ENCODE assay signal across 23 cellular contexts in the genomic region with DNA sequence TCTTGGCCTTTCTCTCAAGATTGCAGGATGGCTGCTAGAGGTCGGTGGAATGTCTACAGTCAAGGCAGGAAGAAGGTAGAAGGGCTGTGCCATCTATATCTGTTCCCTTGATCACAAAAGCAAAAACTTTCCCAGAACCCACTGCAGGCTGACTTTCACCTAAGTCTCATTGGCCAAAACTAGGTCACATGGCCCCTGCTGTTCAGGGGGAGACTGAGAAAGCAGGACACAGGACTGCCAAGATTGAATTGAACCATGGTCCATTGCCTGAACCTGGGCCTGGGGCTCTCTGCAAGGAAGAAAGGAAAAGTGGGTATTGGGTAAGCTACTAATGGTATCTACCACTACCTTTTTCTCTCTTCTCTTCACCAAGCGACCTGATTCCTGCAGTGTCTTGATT. TPM values are rescaled to one million over a fixed set of nuclear protein-coding genes. Genes with fewer than 3 reads are reported as not detected.
DNase-seq lines count a peak whose midpoint lies in the region; ATAC-seq and TF ChIP-seq lines count a peak whose summit lies in the region.
"Had no signal": no experiment of that assay in that cellular context is flagged by ENCODE, and none has a peak within 500 bp of the region (broad histone marks: within the 10 kb centered on the region; RNA-seq: fewer than 3 reads in every experiment).

No MANE protein-coding gene starts in this region.

- intact Hi-C loops in cardiac septum (cut with DNase I), result no loop called here

- H3K27me3 ChIP-seq in mesendoderm (ENCODE audit: insufficient read depth, low read length, poor library complexity), result no peaks in the 10 kb centered on the region
- H3K27me3 ChIP-seq in parathyroid adenoma (ENCODE audit: control insufficient read depth, insufficient read depth, low read length), result no peaks in the 10 kb centered on the region
- H3K27me3 ChIP-seq: BE2C, BLaER1 had no signal

- H3K4me2 ChIP-seq in mesendoderm (ENCODE audit: low read length) (no peak overlapping the region), parathyroid adenoma (ENCODE audit: low read length) (peak overlapping the region; percentile 62)
- H3K4me2 ChIP-seq: BLaER1 had no signal

- no peak overlapping the region for H2AK5ac ChIP-seq in mesendoderm (ENCODE audit: low read length)

- no peak for TF ChIP-seq RAD21 in Ishikawa (IDR thresholded peaks at IDR 0.05; ENCODE audit: low read depth)

- no peaks in the 10 kb centered on the region for H3K79me1 ChIP-seq in mesendoderm (ENCODE audit: low read length)

- POLR2A ChIA-PET in WTC11 (lab: Charles Lee), result no interaction called here

- H3K9me3 ChIP-seq in parathyroid adenoma (ENCODE audit: control insufficient read depth, low read length), result no peaks in the 10 kb centered on the region
- H3K9me3 ChIP-seq: BE2C, BLaER1 had no signal

- H3K4me1 Mint-ChIP-seq in WTC11, result peaks cover 19% of the 10 kb centered on the region
- H3K4me1 Mint-ChIP-seq: CD14-positive monocyte; CD4-positive, alpha-beta memory T cell; CD4-positive, CD25-positive, alpha-beta regulatory T cell; CD8-positive, alpha-beta memory T cell had no signal

- peak overlapping the region; percentile 60 for H3K56ac ChIP-seq in mesendoderm (ENCODE audit: low read length)

- H3K4me3 Mint-ChIP-seq in WTC11, result no peak overlapping the region
- H3K4me3 Mint-ChIP-seq: CD14-positive monocyte; CD4-positive, alpha-beta memory T cell; CD4-positive, CD25-positive, alpha-beta regulatory T cell; CD8-positive, alpha-beta memory T cell had no signal

- H3K9me3 Mint-ChIP-seq in WTC11, result no peaks in the 10 kb centered on the region
- H3K9me3 Mint-ChIP-seq: CD4-positive, alpha-beta memory T cell; CD8-positive, alpha-beta memory T cell had no signal

- H2AFZ ChIP-seq in parathyroid adenoma, result peak overlapping the region; percentile 48

- H2BK15ac ChIP-seq in mesendoderm (replicated peaks; ENCODE audit: low read depth), result no peak overlapping the region

- TF ChIP-seq CTCF in WTC11 (IDR thresholded peaks at IDR 0.05) (no peak), parathyroid adenoma (IDR thresholded peaks at IDR 0.05) (no peak)

- H3K23ac ChIP-seq in mesendoderm (ENCODE audit: low read length), result no peak overlapping the region

- no CpG with 5 or more reads among the region's 2 CpGs for WGBS in mesendoderm (ENCODE audit: extremely low coverage, insufficient coverage, low lambda C conversion rate)

- no peak overlapping the region for H3K4ac ChIP-seq in mesendoderm (ENCODE audit: low read depth, low read length)

- no peak for ATAC-seq in WTC11

- CTCF ChIA-PET in WTC11 (lab: Charles Lee), result no interaction called here

- TF ChIP-seq EP300 in Ishikawa (IDR thresholded peaks at IDR 0.05; ENCODE audit: borderline replicate concordance), result no peak

- H2BK5ac ChIP-seq in mesendoderm (ENCODE audit: low read length), result peak overlapping the region; percentile 9

- H3K27me3 Mint-ChIP-seq in WTC11 (ENCODE audit: low read depth), result peaks cover 17% of the 10 kb centered on the region

- no peak overlapping the region for H3K9ac ChIP-seq in mesendoderm (ENCODE audit: low read length)
- no peak overlapping the region for H3K9ac ChIP-seq in parathyroid adenoma
- H3K9ac ChIP-seq: BLaER1 had no signal

- H4K8ac ChIP-seq in mesendoderm (ENCODE audit: low read depth, low read length), result no peak overlapping the region

- H3K4me3 ChIP-seq in mesendoderm (ENCODE audit: low read length) (no peak overlapping the region), parathyroid adenoma (ENCODE audit: low read depth, low read length) (peak overlapping the region; percentile 41)
- H3K4me3 ChIP-seq: BLaER1 had no signal

- H3K36me3 ChIP-seq in mesendoderm (ENCODE audit: control insufficient read depth, insufficient read depth, low read length) (no peaks in the 10 kb centered on the region), parathyroid adenoma (ENCODE audit: control insufficient read depth, insufficient read depth, low read length) (no peaks in the 10 kb centered on the region)
- H3K36me3 ChIP-seq: BE2C, BLaER1 had no signal

- peaks cover 2% of the 10 kb centered on the region for H3K4me1 ChIP-seq in mesendoderm (ENCODE audit: control insufficient read depth, low read depth, low read length)
- peaks cover 16% of the 10 kb centered on the region for H3K4me1 ChIP-seq in parathyroid adenoma
- H3K4me1 ChIP-seq: BE2C, BLaER1 had no signal

- H2BK120ac ChIP-seq in mesendoderm (ENCODE audit: low read depth, low read length), result no peak overlapping the region

- H3K27ac ChIP-seq in mesendoderm (ENCODE audit: low read depth, low read length) (no peak overlapping the region), parathyroid adenoma (peak overlapping the region; percentile 94)
- H3K27ac ChIP-seq: BLaER1 had no signal

- H3K27ac Mint-ChIP-seq in WTC11, result no peak overlapping the region
- H3K27ac Mint-ChIP-seq: CD14-positive monocyte; CD4-positive, alpha-beta memory T cell; CD4-positive, CD25-positive, alpha-beta regulatory T cell; CD8-positive, alpha-beta memory T cell had no signal

- no peak overlapping the region for H4K5ac ChIP-seq in mesendoderm (ENCODE audit: low read length)

- no peaks in the 10 kb centered on the region for H3K36me3 Mint-ChIP-seq in WTC11
- H3K36me3 Mint-ChIP-seq: CD14-positive monocyte; CD4-positive, alpha-beta memory T cell; CD4-positive, CD25-positive, alpha-beta regulatory T cell; CD8-positive, alpha-beta memory T cell had no signal

- H3K79me2 ChIP-seq in mesendoderm (ENCODE audit: control insufficient read depth, insufficient read depth, low read length), result no peaks in the 10 kb centered on the region
- H3K79me2 ChIP-seq in parathyroid adenoma, result no peaks in the 10 kb centered on the region

- DNase-seq in WTC11 (ENCODE audit: low spot score), result no peak
- no peak for DNase-seq in mesendoderm
- no peak for DNase-seq in cardiac septum (ENCODE audit: low spot score)
- DNase-seq in NCI-H510A (lab: John Stamatoyannopoulos, UW), result no peak
- DNase-seq in DMS53 (lab: John Stamatoyannopoulos, UW), result no peak
- no peak for DNase-seq in NCI-H1105 treated with DMSO at 0.1 percent for 48 hours (lab: John Stamatoyannopoulos, UW)
- DNase-seq: 8988T; ACHN; BE2C; C1 segment of cervical spinal cord; CD4-positive, alpha-beta memory T cell; CD4-positive, CD25-positive, alpha-beta regulatory T cell; CD8-positive, alpha-beta memory T cell; COR-L47; DMS 273 treated with DMSO at 0.1 percent for 48 hours; DMS153; DMS79 treated with DMSO at 0.1 percent for 48 hours; GF-D8 had no signal

- H3K18ac ChIP-seq in mesendoderm (ENCODE audit: low read length), result no peak overlapping the region

TF ChIP-seq in Ishikawa, 13 proteins besides CTCF, POLR2A, EP300 and RAD21:
- TF ChIP-seq, protein P1, sequence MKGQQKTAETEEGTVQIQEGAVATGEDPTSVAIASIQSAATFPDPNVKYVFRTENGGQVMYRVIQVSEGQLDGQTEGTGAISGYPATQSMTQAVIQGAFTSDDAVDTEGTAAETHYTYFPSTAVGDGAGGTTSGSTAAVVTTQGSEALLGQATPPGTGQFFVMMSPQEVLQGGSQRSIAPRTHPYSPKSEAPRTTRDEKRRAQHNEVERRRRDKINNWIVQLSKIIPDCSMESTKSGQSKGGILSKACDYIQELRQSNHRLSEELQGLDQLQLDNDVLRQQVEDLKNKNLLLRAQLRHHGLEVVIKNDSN (IDR thresholded peaks at IDR 0.05), result peak; percentile 51
- no peak for TF ChIP-seq NFIC (IDR thresholded peaks at IDR 0.05)

TF ChIP-seq in WTC11, 78 proteins besides CTCF, POLR2A, EP300 and RAD21 (continues in another document):
- TF ChIP-seq, protein P1 (CRISPR knock-in tag; IDR thresholded peaks at IDR 0.05), result peak; percentile 47; the same call in 1 of the 2 replicates
- no peak for TF ChIP-seq ZNF219 (CRISPR knock-in tag; IDR thresholded peaks at IDR 0.05; ENCODE audit: borderline replicate concordance)
- TF ChIP-seq, protein P2, sequence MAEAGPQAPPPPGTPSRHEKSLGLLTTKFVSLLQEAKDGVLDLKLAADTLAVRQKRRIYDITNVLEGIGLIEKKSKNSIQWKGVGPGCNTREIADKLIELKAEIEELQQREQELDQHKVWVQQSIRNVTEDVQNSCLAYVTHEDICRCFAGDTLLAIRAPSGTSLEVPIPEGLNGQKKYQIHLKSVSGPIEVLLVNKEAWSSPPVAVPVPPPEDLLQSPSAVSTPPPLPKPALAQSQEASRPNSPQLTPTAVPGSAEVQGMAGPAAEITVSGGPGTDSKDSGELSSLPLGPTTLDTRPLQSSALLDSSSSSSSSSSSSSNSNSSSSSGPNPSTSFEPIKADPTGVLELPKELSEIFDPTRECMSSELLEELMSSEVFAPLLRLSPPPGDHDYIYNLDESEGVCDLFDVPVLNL (CRISPR knock-in tag; IDR thresholded peaks at IDR 0.05; ENCODE audit: borderline replicate concordance, low read depth), result no peak
- TF ChIP-seq SMAD4 (CRISPR knock-in tag; IDR thresholded peaks at IDR 0.05), result no peak
- 0 out of 2 replicates have a peak, but pooled peaks have one; percentile 15 for TF ChIP-seq NFYB (CRISPR knock-in tag; conservative IDR thresholded peaks at IDR 0.05; ENCODE audit: low read depth)
- TF ChIP-seq, protein P3, sequence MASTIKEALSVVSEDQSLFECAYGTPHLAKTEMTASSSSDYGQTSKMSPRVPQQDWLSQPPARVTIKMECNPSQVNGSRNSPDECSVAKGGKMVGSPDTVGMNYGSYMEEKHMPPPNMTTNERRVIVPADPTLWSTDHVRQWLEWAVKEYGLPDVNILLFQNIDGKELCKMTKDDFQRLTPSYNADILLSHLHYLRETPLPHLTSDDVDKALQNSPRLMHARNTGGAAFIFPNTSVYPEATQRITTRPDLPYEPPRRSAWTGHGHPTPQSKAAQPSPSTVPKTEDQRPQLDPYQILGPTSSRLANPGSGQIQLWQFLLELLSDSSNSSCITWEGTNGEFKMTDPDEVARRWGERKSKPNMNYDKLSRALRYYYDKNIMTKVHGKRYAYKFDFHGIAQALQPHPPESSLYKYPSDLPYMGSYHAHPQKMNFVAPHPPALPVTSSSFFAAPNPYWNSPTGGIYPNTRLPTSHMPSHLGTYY (CRISPR knock-in tag; IDR thresholded peaks at IDR 0.05), result no peak

RNA-seq across cellular contexts. Expression of a gene that starts 9.6 kb away (rescaled TPM):
- 0.22 TPM in 1 of 3 replicates, not detected in the others for total RNA-seq in WTC11 (2021)
- 8.6 TPM for polyA plus RNA-seq in mesendoderm (2013, experiment 1 of 2)
- polyA plus RNA-seq in mesendoderm (2013, experiment 2 of 2), result 7.3 TPM
- total RNA-seq in cardiac septum, result not detected
- total RNA-seq: CD4-positive, alpha-beta memory T cell; CD4-positive, CD25-positive, alpha-beta regulatory T cell; CD8-positive, alpha-beta memory T cell had no signal
- polyA plus RNA-seq: AG04450; CD14-positive monocyte; CD4-positive, alpha-beta memory T cell; CD4-positive, CD25-positive, alpha-beta regulatory T cell; CD8-positive, alpha-beta memory T cell had no signal
